1 cellular context compared by ENCODE assay signal in genomic region chr20:49624988-49625387, GRCh38. TPM values are rescaled to one million over a fixed set of nuclear protein-coding genes. Genes with fewer than 3 reads are reported as not detected.
"Had no signal": no experiment of that assay in that cellular context is flagged by ENCODE, and none has a peak within 500 bp of the region (broad histone marks: within the 10 kb centered on the region; RNA-seq: fewer than 3 reads in every experiment).

No MANE protein-coding gene starts in this region.

RNA-seq across cellular contexts. Expression of gene PTGIS, which starts 57.1 kb away (rescaled TPM):
- total RNA-seq: T-helper 17 cell had no signal
